In the genomic region with DNA sequence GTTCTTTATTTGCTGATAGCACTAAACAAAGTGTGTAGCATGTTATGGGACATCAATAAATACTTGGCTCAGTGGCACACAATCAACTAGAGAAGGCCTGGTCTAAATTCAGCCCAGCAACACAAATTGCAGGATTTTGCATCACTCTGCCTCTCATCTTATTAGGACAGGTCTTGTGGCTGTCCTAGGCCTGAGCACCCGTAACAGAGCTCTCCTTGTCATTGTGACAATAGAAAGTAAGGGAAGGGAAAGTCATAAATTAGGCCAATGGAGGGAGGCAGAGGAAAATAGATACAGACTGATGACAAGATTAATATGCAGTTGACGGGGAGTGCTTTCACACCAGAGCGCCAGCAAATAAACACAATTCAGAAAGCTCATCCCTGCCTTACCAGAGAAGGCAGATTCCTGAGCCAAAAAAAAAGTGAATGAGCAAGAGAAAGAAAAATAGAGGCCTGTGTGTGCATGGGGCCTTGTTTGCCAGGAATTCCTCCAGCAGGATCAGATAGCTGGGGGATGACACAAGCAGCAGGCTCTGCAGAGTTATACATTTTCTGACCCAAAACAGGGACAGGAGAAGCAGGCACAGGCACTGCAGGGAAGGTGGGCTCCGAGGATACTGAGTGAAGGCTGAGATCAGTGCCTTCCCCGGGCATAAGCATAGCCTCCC, we compare ENCODE assay signal across 18 cellular contexts.
A peak's percentile ranks its signal among the peaks of the same experiment; 100 is the strongest.
DNase-seq lines count a peak whose midpoint lies in the region; ATAC-seq, FAIRE-seq and TF ChIP-seq lines count a peak whose summit lies in the region.
"Had no signal": no experiment of that assay in that cellular context is flagged by ENCODE, and none has a peak within 500 bp of the region (broad histone marks: within the 10 kb centered on the region; RNA-seq: fewer than 3 reads in every experiment).

No MANE protein-coding gene starts in this region.

- H2BK15ac ChIP-seq in mesenchymal stem cell (ENCODE audit: low read depth, poor library complexity, severe bottlenecking) = no peak overlapping the region

- H3K79me1 ChIP-seq in mesenchymal stem cell (replicated peaks; ENCODE audit: low read length, poor library complexity, severe bottlenecking) = no peaks in the 10 kb centered on the region

- TF ChIP-seq POLR2A in K562 (conservative IDR thresholded peaks at IDR 0.05) (no peak), gastrocnemius medialis (IDR thresholded peaks at IDR 0.05) (no peak)

- H3K23ac ChIP-seq in mesenchymal stem cell (ENCODE audit: low read length in 2 of 2) = no peak overlapping the region

- H2BK5ac ChIP-seq in mesenchymal stem cell (ENCODE audit: low read depth, low read length, poor library complexity, severe bottlenecking) = no peak overlapping the region

- H4K20me1 ChIP-seq in K562 (replicated peaks; ENCODE audit: control insufficient read depth, insufficient read depth, low read length) = no peaks in the 10 kb centered on the region

- TF ChIP-seq CTCF in K562 (IDR thresholded peaks at IDR 0.05 in 2 of 3, conservative IDR thresholded peaks at IDR 0.05 in 1 of 3; ENCODE audit: insufficient read depth in 2 of 3, low read depth in 1 of 3, low read length in 3 of 3) = no peak
- no peak for TF ChIP-seq CTCF in gastrocnemius medialis (IDR thresholded peaks at IDR 0.05 in 4 of 5, conservative IDR thresholded peaks at IDR 0.05 in 1 of 5)

- TF ChIP-seq EP300 in K562 (IDR thresholded peaks at IDR 0.05; ENCODE audit: low read length) = no peak

- in situ Hi-C loops in K562 (cut with MboI) (no loop called here), gastrocnemius medialis (cut with MboI; ENCODE audit: low sequenced_read_pairs in 4 of 4) (loop anchor here in 2 of 4 donors (5.0 to 25.0 kb wide), 2 partner anchors 667 to 692 kb away; a partner anchor contains a TSS)

- H3K14ac ChIP-seq in mesenchymal stem cell (ENCODE audit: low read length in 2 of 2) = no peak overlapping the region

- H3K27ac ChIP-seq in K562 (ENCODE audit: extremely low read depth, low read depth, low read length) (no peak overlapping the region), mesenchymal stem cell (ENCODE audit: low read length, poor library complexity, severe bottlenecking) (no peak overlapping the region), gastrocnemius medialis (peak overlapping the region; percentile 84 to 99 (median 89))
- H3K27ac ChIP-seq: cardiac muscle cell, heart right ventricle, RWPE1, WERI-Rb-1 had no signal

- CTCF ChIA-PET in K562 (lab: Yijun Ruan, JAX; ENCODE audit: low intra/inter-chr PET ratio) = no interaction called here

- no peak for FAIRE-seq in K562 (lab: Jason Lieb, UNC)

- H3K36me3 ChIP-seq in K562 (ENCODE audit: control insufficient read depth, insufficient read depth, low read length) (no peaks in the 10 kb centered on the region), mesenchymal stem cell (ENCODE audit: control insufficient read depth in 1 of 2, insufficient read depth in 2 of 2, low read depth in 1 of 2, low read length in 2 of 2) (no peaks in the 10 kb centered on the region), gastrocnemius medialis (no peaks in the 10 kb centered on the region)
- H3K36me3 ChIP-seq: cardiac muscle cell, heart right ventricle, WERI-Rb-1 had no signal

- peak overlapping the region in 1 of 2 experiments; percentile 19; a peak in 1 of 4 replicates for H3K9ac ChIP-seq in K562 (ENCODE audit: insufficient read depth in 1 of 2, low read depth in 2 of 2, low read length in 2 of 2)
- peak overlapping the region; percentile 25 for H3K9ac ChIP-seq in mesenchymal stem cell (ENCODE audit: low read length)

- no peak overlapping the region for H3K4me3 ChIP-seq in K562
- H3K4me3 ChIP-seq in mesenchymal stem cell (ENCODE audit: insufficient read depth in 1 of 2, low read depth in 1 of 2, low read length in 2 of 2) = no peak overlapping the region
- no peak overlapping the region for H3K4me3 ChIP-seq in gastrocnemius medialis
- H3K4me3 ChIP-seq: cardiac muscle cell, heart right ventricle had no signal

- H3K9me3 ChIP-seq in K562 (replicated peaks; ENCODE audit: control insufficient read depth, insufficient read depth, low read depth, low read length) = no peaks in the 10 kb centered on the region
- no peaks in the 10 kb centered on the region for H3K9me3 ChIP-seq in mesenchymal stem cell (ENCODE audit: control insufficient read depth, low read length)
- H3K9me3 ChIP-seq in gastrocnemius medialis = no peaks in the 10 kb centered on the region
- H3K9me3 ChIP-seq: heart right ventricle had no signal

- no TSS peak for BruUV-seq in K562 (replicated peaks; lab: Mats Ljungman, UMichigan)

- no peak overlapping the region for H4K8ac ChIP-seq in mesenchymal stem cell (ENCODE audit: low read length)

- H2AFZ ChIP-seq in K562 (ENCODE audit: low read depth, low read length) = no peak overlapping the region
- no peak overlapping the region for H2AFZ ChIP-seq in mesenchymal stem cell (ENCODE audit: low read depth, low read length)

- ATAC-seq in K562 (no peak), gastrocnemius medialis (peak; percentile 0 to 32), GM21786 (IDR thresholded peaks at IDR 0.05; ENCODE audit: unreplicated experiment) (no peak), GM18498 (IDR thresholded peaks at IDR 0.05; ENCODE audit: unreplicated experiment) (no peak)

- H2BK12ac ChIP-seq in mesenchymal stem cell (ENCODE audit: low read length in 2 of 2) = no peak overlapping the region

- POLR2A ChIA-PET in K562 (lab: Yijun Ruan, JAX) = no interaction called here

- no peak overlapping the region for H4K91ac ChIP-seq in mesenchymal stem cell (ENCODE audit: low read length)

- no peak overlapping the region for H2BK120ac ChIP-seq in mesenchymal stem cell (ENCODE audit: low read depth, low read length)

- H3K9me1 ChIP-seq in K562 (ENCODE audit: control insufficient read depth, insufficient read depth, low read length) = no peaks in the 10 kb centered on the region

- no peaks in the 10 kb centered on the region for H3K79me2 ChIP-seq in K562 (ENCODE audit: control insufficient read depth, insufficient read depth, low read length)

- intact Hi-C loops in K562 (cut with micrococcal nuclease) (no loop called here), gastrocnemius medialis (cut with DNase I; ENCODE audit: low total_unique reads) (loop anchor here (10.0 kb wide), 1 partner anchor 610 kb away; no protein-coding TSS in a partner anchor)

- H3K18ac ChIP-seq in mesenchymal stem cell (ENCODE audit: low read depth in 1 of 2, low read length in 2 of 2) = no peak overlapping the region

- H3K27me3 ChIP-seq in K562 (ENCODE audit: control insufficient read depth in 2 of 2, insufficient read depth in 2 of 2, low read length in 2 of 2) = no peaks in the 10 kb centered on the region
- H3K27me3 ChIP-seq in mesenchymal stem cell (ENCODE audit: control insufficient read depth in 1 of 2, insufficient read depth in 1 of 2, low read length in 2 of 2) = no peaks in the 10 kb centered on the region
- no peaks in the 10 kb centered on the region for H3K27me3 ChIP-seq in gastrocnemius medialis
- H3K27me3 ChIP-seq: cardiac muscle cell, heart right ventricle had no signal

- no peak overlapping the region for H3K4ac ChIP-seq in mesenchymal stem cell (ENCODE audit: low read depth in 1 of 2, low read length in 2 of 2)

- WGBS in K562 (ENCODE audit: insufficient coverage, low coverage, missing lambda C conversion rate) = 1% methylated on average over 5 of the region's 5 CpGs
- 51% methylated on average over 3 of the region's 5 CpGs for WGBS in mesenchymal stem cell

- H2AK5ac ChIP-seq in mesenchymal stem cell (ENCODE audit: low read length, severe bottlenecking) = no peak overlapping the region

- TF ChIP-seq RAD21 in K562 (CRISPR knock-in tag; conservative IDR thresholded peaks at IDR 0.05 in 1 of 2, IDR thresholded peaks at IDR 0.05 in 1 of 2) = peak in 1 of 2 experiments; percentile 9; a peak in 1 of 4 replicates

- H3K4me2 ChIP-seq in K562 (ENCODE audit: insufficient read depth, low read length) (no peak overlapping the region), mesenchymal stem cell (ENCODE audit: low read length, poor library complexity, severe bottlenecking) (no peak overlapping the region)

- peak; percentile 50 for DNase-seq in GM03348 (ENCODE audit: low spot score)
- DNase-seq in K562 (ENCODE audit: extremely low read depth in 1 of 4, low spot score in 3 of 4) = no peak
- DNase-seq in mesenchymal stem cell = no peak
- DNase-seq in gastrocnemius medialis = peak in 1 of 2 donors; percentile 64
- no peak for DNase-seq in epidermal melanocyte (ENCODE audit: insufficient read length, low spot score)
- DNase-seq in SIG-M5 treated with dmso at 0.1 percent for 504 hours (lab: John Stamatoyannopoulos, UW; ENCODE audit: unreplicated experiment) = no peak
- DNase-seq: activated CD4-positive, alpha-beta memory T cell treated with anti-CD3 and anti-CD28 coated beads, Interleukin-2, amount 10 ng/mL, durations not matched to agents 7 days and 5 days; activated T-cell treated with anti-CD3 and anti-CD28 coated beads, Interleukin-2, amount 50 U/mL, for 48 hours; H9; heart right ventricle; NK-92 treated with Interleukin-12 subunit alpha and Interleukin-12 subunit beta, amount 100 ng/mL, for 24 hours; nucleus accumbens; T-helper 1 cell; WERI-Rb-1 had no signal

- H3K4me1 ChIP-seq in K562 (replicated peaks in 1 of 2; ENCODE audit: control insufficient read depth in 2 of 2, insufficient read depth in 2 of 2, low read length in 2 of 2) = no peaks in the 10 kb centered on the region
- peaks cover 2% of the 10 kb centered on the region for H3K4me1 ChIP-seq in mesenchymal stem cell (ENCODE audit: control insufficient read depth, insufficient read depth, low read depth, low read length)
- H3K4me1 ChIP-seq in gastrocnemius medialis = peaks cover 81 to 82% of the 10 kb centered on the region in 2 donors

TF ChIP-seq in K562, 482 proteins besides CTCF, POLR2A, EP300 and RAD21 (continues in another document):
- no peak for TF ChIP-seq ZFP30 (CRISPR knock-in tag; IDR thresholded peaks at IDR 0.05; ENCODE audit: borderline replicate concordance)

Comparison
In these comparisons a context has a peak if more than half of its experiments do, and no peak if none do; other contexts are left out.
1. ATAC-seq: peak in gastrocnemius medialis (2 of 2); none in K562 (single experiment), GM21786 (single experiment) and GM18498 (single experiment).
2. H3K27ac ChIP-seq: peak in gastrocnemius medialis (4 of 4); none in K562 (single experiment) and mesenchymal stem cell (single experiment).